In the genomic region with DNA sequence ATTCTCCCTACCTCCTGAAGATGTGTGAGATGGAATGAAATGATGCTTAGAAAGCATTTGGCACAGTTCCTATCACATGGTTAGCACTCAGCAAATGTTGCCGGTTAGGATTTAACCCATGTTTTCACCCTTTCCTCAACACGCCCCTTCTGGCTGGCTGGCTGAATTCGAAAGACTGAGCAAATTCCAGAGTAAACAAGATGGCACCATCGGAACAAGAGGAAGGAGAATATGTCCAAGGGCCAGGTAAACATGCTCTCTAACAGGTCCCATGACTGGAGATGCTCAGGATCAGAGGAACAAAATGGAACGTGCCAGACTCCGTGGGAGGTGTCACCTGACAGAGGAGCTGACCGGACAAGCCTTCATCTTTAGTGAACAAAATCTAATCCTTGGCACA, we compare ENCODE assay signal across 16 cellular contexts.
DNase-seq lines count a peak whose midpoint lies in the region; ATAC-seq and TF ChIP-seq lines count a peak whose summit lies in the region.
"Had no signal": no experiment of that assay in that cellular context is flagged by ENCODE, and none has a peak within 500 bp of the region (broad histone marks: within the 10 kb centered on the region; RNA-seq: fewer than 3 reads in every experiment).

No MANE protein-coding gene starts in this region.

- ATAC-seq in T-helper 17 cell, result no peak
- no peak for ATAC-seq in stimulated activated memory B cell treated with anti-CD40 and anti-IgM and Interleukin-4, amounts not matched to agents 10 μg/mL and 1 μg/mL and 100 μg/mL, for 72 hours
- no peak for ATAC-seq in GM19463 (IDR thresholded peaks at IDR 0.05; ENCODE audit: unreplicated experiment)

- no peak overlapping the region for H3K9ac ChIP-seq in Karpas-422 (ENCODE audit: low read length)

- no peak overlapping the region for H3K4me2 ChIP-seq in Karpas-422 (ENCODE audit: low read depth, low read length, poor library complexity, severe bottlenecking)

- H3K4me3 Mint-ChIP-seq in activated T-cell treated with anti-CD3 and anti-CD28 coated beads, Interleukin-2, amount 50 U/mL, for 24 hours, result no peak overlapping the region
- H3K4me3 Mint-ChIP-seq in T-helper 17 cell, result peak overlapping the region; percentile 36
- peak overlapping the region; percentile 60 for H3K4me3 Mint-ChIP-seq in glutamatergic neuron (ENCODE audit: unreplicated experiment)
- H3K4me3 Mint-ChIP-seq in stimulated activated memory B cell treated with anti-CD40 and anti-IgM and Interleukin-4, amounts not matched to agents 10 μg/mL and 1 μg/mL and 100 μg/mL, for 72 hours, result no peak overlapping the region

- peaks cover 87% of the 10 kb centered on the region for H3K4me1 Mint-ChIP-seq in activated T-cell treated with anti-CD3 and anti-CD28 coated beads, Interleukin-2, amount 50 U/mL, for 24 hours (ENCODE audit: low read depth)
- H3K4me1 Mint-ChIP-seq in T-helper 17 cell, result peaks cover 66% of the 10 kb centered on the region
- peaks cover 25% of the 10 kb centered on the region for H3K4me1 Mint-ChIP-seq in glutamatergic neuron (ENCODE audit: low read depth, unreplicated experiment)
- peaks cover 68% of the 10 kb centered on the region for H3K4me1 Mint-ChIP-seq in stimulated activated memory B cell treated with anti-CD40 and anti-IgM and Interleukin-4, amounts not matched to agents 10 μg/mL and 1 μg/mL and 100 μg/mL, for 72 hours

- TF ChIP-seq CTCF in glutamatergic neuron (IDR thresholded peaks at IDR 0.05; ENCODE audit: partially characterized antibody, unreplicated experiment), result no peak

- H3K27me3 Mint-ChIP-seq in activated T-cell treated with anti-CD3 and anti-CD28 coated beads, Interleukin-2, amount 50 U/mL, for 24 hours, result no peaks in the 10 kb centered on the region
- no peaks in the 10 kb centered on the region for H3K27me3 Mint-ChIP-seq in T-helper 17 cell
- peaks cover 3% of the 10 kb centered on the region for H3K27me3 Mint-ChIP-seq in glutamatergic neuron (ENCODE audit: unreplicated experiment)
- H3K27me3 Mint-ChIP-seq in stimulated activated memory B cell treated with anti-CD40 and anti-IgM and Interleukin-4, amounts not matched to agents 10 μg/mL and 1 μg/mL and 100 μg/mL, for 72 hours, result no peaks in the 10 kb centered on the region

- H3K36me3 ChIP-seq in Karpas-422 (ENCODE audit: insufficient read depth, low read length), result 0 out of 2 replicates have a peak, but pooled peaks cover 5% of the 10 kb centered on the region
- H3K36me3 ChIP-seq: HAP-1, transverse colon had no signal

- no peaks in the 10 kb centered on the region for H3K9me3 Mint-ChIP-seq in activated T-cell treated with anti-CD3 and anti-CD28 coated beads, Interleukin-2, amount 50 U/mL, for 24 hours
- no peaks in the 10 kb centered on the region for H3K9me3 Mint-ChIP-seq in glutamatergic neuron (ENCODE audit: unreplicated experiment)
- H3K9me3 Mint-ChIP-seq in stimulated activated memory B cell treated with anti-CD40 and anti-IgM and Interleukin-4, amounts not matched to agents 10 μg/mL and 1 μg/mL and 100 μg/mL, for 72 hours, result no peaks in the 10 kb centered on the region

- H3K79me2 ChIP-seq in Karpas-422 (ENCODE audit: low read length), result peaks cover 93% of the 10 kb centered on the region

- H3K36me3 Mint-ChIP-seq in activated T-cell treated with anti-CD3 and anti-CD28 coated beads, Interleukin-2, amount 50 U/mL, for 24 hours (ENCODE audit: low read depth), result peaks cover 18% of the 10 kb centered on the region
- peaks cover 2% of the 10 kb centered on the region for H3K36me3 Mint-ChIP-seq in T-helper 17 cell (ENCODE audit: low read depth)
- no peaks in the 10 kb centered on the region for H3K36me3 Mint-ChIP-seq in glutamatergic neuron (ENCODE audit: unreplicated experiment)
- H3K36me3 Mint-ChIP-seq in stimulated activated memory B cell treated with anti-CD40 and anti-IgM and Interleukin-4, amounts not matched to agents 10 μg/mL and 1 μg/mL and 100 μg/mL, for 72 hours, result peaks cover 26% of the 10 kb centered on the region

- no peak overlapping the region for H3K4me3 ChIP-seq in Karpas-422 (ENCODE audit: low read length)
- H3K4me3 ChIP-seq: HAP-1 had no signal

- H4K20me1 ChIP-seq in Karpas-422 (ENCODE audit: insufficient read depth, low read depth, low read length), result no peaks in the 10 kb centered on the region

- H3K9me3 ChIP-seq in T-helper 17 cell (ENCODE audit: control insufficient read depth, low read length, poor library complexity, severe bottlenecking), result no peaks in the 10 kb centered on the region
- no peaks in the 10 kb centered on the region for H3K9me3 ChIP-seq in Karpas-422 (ENCODE audit: low read length)
- H3K9me3 ChIP-seq: HAP-1, transverse colon had no signal

- no peaks in the 10 kb centered on the region for H3K9me2 ChIP-seq in Karpas-422 (replicated peaks; ENCODE audit: insufficient read depth, low read length)

- H3K27ac ChIP-seq in Karpas-422 (ENCODE audit: low read length), result no peak overlapping the region
- H3K27ac ChIP-seq: transverse colon had no signal

- H2AFZ ChIP-seq in Karpas-422 (ENCODE audit: low read length), result no peak overlapping the region

- peak overlapping the region; percentile 74 for H3K27ac Mint-ChIP-seq in activated T-cell treated with anti-CD3 and anti-CD28 coated beads, Interleukin-2, amount 50 U/mL, for 24 hours
- peak overlapping the region; percentile 93 for H3K27ac Mint-ChIP-seq in T-helper 17 cell
- H3K27ac Mint-ChIP-seq in glutamatergic neuron (ENCODE audit: unreplicated experiment), result peak overlapping the region; percentile 44
- H3K27ac Mint-ChIP-seq in stimulated activated memory B cell treated with anti-CD40 and anti-IgM and Interleukin-4, amounts not matched to agents 10 μg/mL and 1 μg/mL and 100 μg/mL, for 72 hours, result peak overlapping the region; percentile 71

- peaks cover 57% of the 10 kb centered on the region for H3K4me1 ChIP-seq in Karpas-422 (ENCODE audit: low read length)
- H3K4me1 ChIP-seq: HAP-1 had no signal

- no peak for DNase-seq in activated T-cell treated with anti-CD3 and anti-CD28 coated beads, Interleukin-2, amount 50 U/mL, for 24 hours
- no peak for DNase-seq in activated T-cell treated with anti-CD3 and anti-CD28 coated beads, Interleukin-2, amount 50 U/mL, for 48 hours
- DNase-seq in T-helper 17 cell (no peak), glutamatergic neuron (no peak), NCI-H1417 (lab: John Stamatoyannopoulos, UW) (no peak), Karpas-422 (no peak)
- DNase-seq: activated CD8-positive, alpha-beta memory T cell treated with anti-CD3 and anti-CD28 coated beads, Interleukin-2, amount 50 U/mL, for 48 hours; mammary epithelial cell; occipital lobe; RPMI8226; stimulated activated CD4-positive, alpha-beta T cell treated with anti-CD3 and anti-CD28 coated beads, Interleukin-4, amount 100 ng/mL, for 1 hour; SW 1271; transverse colon had no signal

- no peaks in the 10 kb centered on the region for H3K27me3 ChIP-seq in Karpas-422 (ENCODE audit: low read length)
- H3K27me3 ChIP-seq: transverse colon had no signal

Comparison
In these comparisons a context has a peak if more than half of its experiments do, and no peak if none do; other contexts are left out.
1. H3K4me3 Mint-ChIP-seq: peak in T-helper 17 cell (single experiment) and glutamatergic neuron (single experiment); none in activated T-cell treated with anti-CD3 and anti-CD28 coated beads, Interleukin-2, amount 50 U/mL, for 24 hours (single experiment) and stimulated activated memory B cell treated with anti-CD40 and anti-IgM and Interleukin-4, amounts not matched to agents 10 μg/mL and 1 μg/mL and 100 μg/mL, for 72 hours (single experiment).
2. Peak in every context shown above with its lines, with median percentiles within 50 percentile points of each other: H3K27ac Mint-ChIP-seq.